1 cellular context compared by ENCODE assay signal in genomic region chr3:187719628-187720336, GRCh38.
TF ChIP-seq lines count a peak whose summit lies in the region.

No MANE protein-coding gene starts in this region.

TF ChIP-seq in GM23338, 12 proteins besides CTCF, POLR2A, EP300 and RAD21 (continued from another document):
- TF ChIP-seq ETS1 (IDR thresholded peaks at IDR 0.05) = no peak
- no peak for TF ChIP-seq EZH2 (IDR thresholded peaks at IDR 0.05; ENCODE audit: low read depth, unreplicated experiment)
- no peak for TF ChIP-seq EZH2phosphoT487 (IDR thresholded peaks at IDR 0.05; ENCODE audit: unreplicated experiment)
- TF ChIP-seq ZNF114 (CRISPR knock-in tag; IDR thresholded peaks at IDR 0.05) = no peak
- no peak for TF ChIP-seq REST (IDR thresholded peaks at IDR 0.05; ENCODE audit: unreplicated experiment)
- TF ChIP-seq POLR2AphosphoS5 (IDR thresholded peaks at IDR 0.05; ENCODE audit: low read depth) = no peak
- no peak for TF ChIP-seq NANOG (IDR thresholded peaks at IDR 0.05; ENCODE audit: borderline replicate concordance)
- TF ChIP-seq CREB1 (CRISPR knock-in tag; IDR thresholded peaks at IDR 0.05; ENCODE audit: low read depth) = no peak
